ENCODE assay signal across 1 cellular context in genomic region chr3:14329842-14330241, GRCh38.
TF ChIP-seq lines count a peak whose summit lies in the region.

No MANE protein-coding gene starts in this region.

TF ChIP-seq in GM23338, 12 proteins besides CTCF, POLR2A, EP300 and RAD21 (continued from another document):
- no peak for TF ChIP-seq ZNF331 (CRISPR knock-in tag; IDR thresholded peaks at IDR 0.05; ENCODE audit: low read depth)
- no peak for TF ChIP-seq JUNB (IDR thresholded peaks at IDR 0.05; ENCODE audit: unreplicated experiment)
- TF ChIP-seq EZH2phosphoT487 (IDR thresholded peaks at IDR 0.05; ENCODE audit: unreplicated experiment): no peak
- no peak for TF ChIP-seq EZH2 (IDR thresholded peaks at IDR 0.05; ENCODE audit: low read depth, unreplicated experiment)
- TF ChIP-seq, protein P1, sequence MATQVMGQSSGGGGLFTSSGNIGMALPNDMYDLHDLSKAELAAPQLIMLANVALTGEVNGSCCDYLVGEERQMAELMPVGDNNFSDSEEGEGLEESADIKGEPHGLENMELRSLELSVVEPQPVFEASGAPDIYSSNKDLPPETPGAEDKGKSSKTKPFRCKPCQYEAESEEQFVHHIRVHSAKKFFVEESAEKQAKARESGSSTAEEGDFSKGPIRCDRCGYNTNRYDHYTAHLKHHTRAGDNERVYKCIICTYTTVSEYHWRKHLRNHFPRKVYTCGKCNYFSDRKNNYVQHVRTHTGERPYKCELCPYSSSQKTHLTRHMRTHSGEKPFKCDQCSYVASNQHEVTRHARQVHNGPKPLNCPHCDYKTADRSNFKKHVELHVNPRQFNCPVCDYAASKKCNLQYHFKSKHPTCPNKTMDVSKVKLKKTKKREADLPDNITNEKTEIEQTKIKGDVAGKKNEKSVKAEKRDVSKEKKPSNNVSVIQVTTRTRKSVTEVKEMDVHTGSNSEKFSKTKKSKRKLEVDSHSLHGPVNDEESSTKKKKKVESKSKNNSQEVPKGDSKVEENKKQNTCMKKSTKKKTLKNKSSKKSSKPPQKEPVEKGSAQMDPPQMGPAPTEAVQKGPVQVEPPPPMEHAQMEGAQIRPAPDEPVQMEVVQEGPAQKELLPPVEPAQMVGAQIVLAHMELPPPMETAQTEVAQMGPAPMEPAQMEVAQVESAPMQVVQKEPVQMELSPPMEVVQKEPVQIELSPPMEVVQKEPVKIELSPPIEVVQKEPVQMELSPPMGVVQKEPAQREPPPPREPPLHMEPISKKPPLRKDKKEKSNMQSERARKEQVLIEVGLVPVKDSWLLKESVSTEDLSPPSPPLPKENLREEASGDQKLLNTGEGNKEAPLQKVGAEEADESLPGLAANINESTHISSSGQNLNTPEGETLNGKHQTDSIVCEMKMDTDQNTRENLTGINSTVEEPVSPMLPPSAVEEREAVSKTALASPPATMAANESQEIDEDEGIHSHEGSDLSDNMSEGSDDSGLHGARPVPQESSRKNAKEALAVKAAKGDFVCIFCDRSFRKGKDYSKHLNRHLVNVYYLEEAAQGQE (IDR thresholded peaks at IDR 0.05; ENCODE audit: unreplicated experiment): no peak
- TF ChIP-seq STAT1 (IDR thresholded peaks at IDR 0.05; ENCODE audit: unreplicated experiment): no peak
- no peak for TF ChIP-seq CREB1 (CRISPR knock-in tag; IDR thresholded peaks at IDR 0.05; ENCODE audit: low read depth)
- TF ChIP-seq POLR2AphosphoS5 (IDR thresholded peaks at IDR 0.05; ENCODE audit: low read depth): no peak
- no peak for TF ChIP-seq ZNF114 (CRISPR knock-in tag; IDR thresholded peaks at IDR 0.05)
- TF ChIP-seq NANOG (IDR thresholded peaks at IDR 0.05; ENCODE audit: borderline replicate concordance): no peak
- TF ChIP-seq, protein P2, sequence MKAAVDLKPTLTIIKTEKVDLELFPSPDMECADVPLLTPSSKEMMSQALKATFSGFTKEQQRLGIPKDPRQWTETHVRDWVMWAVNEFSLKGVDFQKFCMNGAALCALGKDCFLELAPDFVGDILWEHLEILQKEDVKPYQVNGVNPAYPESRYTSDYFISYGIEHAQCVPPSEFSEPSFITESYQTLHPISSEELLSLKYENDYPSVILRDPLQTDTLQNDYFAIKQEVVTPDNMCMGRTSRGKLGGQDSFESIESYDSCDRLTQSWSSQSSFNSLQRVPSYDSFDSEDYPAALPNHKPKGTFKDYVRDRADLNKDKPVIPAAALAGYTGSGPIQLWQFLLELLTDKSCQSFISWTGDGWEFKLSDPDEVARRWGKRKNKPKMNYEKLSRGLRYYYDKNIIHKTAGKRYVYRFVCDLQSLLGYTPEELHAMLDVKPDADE (IDR thresholded peaks at IDR 0.05): no peak
